Comparison of ENCODE assay signal across 27 cellular contexts in genomic region chr15:55960946-55961345, GRCh38.
"Had no signal": no experiment of that assay in that cellular context is flagged by ENCODE, and none has a peak within 500 bp of the region (broad histone marks: within the 10 kb centered on the region; RNA-seq: fewer than 3 reads in every experiment).

No MANE protein-coding gene starts in this region.

- FAIRE-seq: islet of Langerhans, kidney, pancreas, small intestine had no signal

- DNase-seq: hypothalamus; immature natural killer cell; kidney; left colon; left lung; lower lobe of right lung; mammary epithelial cell; mesenchymal stem cell; naive thymus-derived CD4-positive, alpha-beta T cell; nucleus accumbens; pancreas; psoas muscle; spleen; stimulated activated CD4-positive, alpha-beta T cell treated with anti-CD3 and anti-CD28 coated beads, Interleukin-4, amount 100 ng/mL, for 24 hours; stimulated activated naive CD4-positive, alpha-beta T cell; tibial artery; uterus had no signal

- H3K27ac Mint-ChIP-seq: immature natural killer cell; naive thymus-derived CD4-positive, alpha-beta T cell; natural killer cell treated with Interleukin-12 subunit alpha and Interleukin-12 subunit beta and Interleukin-15 and Interleukin-18, amount 100 ng/mL, for 72 hours; stimulated activated effector memory CD8-positive, alpha-beta T cell treated with anti-CD3 and anti-CD28 coated beads, Interleukin-12 subunit alpha, Interleukin-12 subunit beta, amount 100 ng/mL, for 72 hours; stimulated activated naive CD8-positive, alpha-beta T cell treated with anti-CD3 and anti-CD28 coated beads, Interleukin-15, Interleukin-2, amounts not matched to agents 100 ng/mL and 50 ng/mL, for 24 hours; type B pancreatic cell had no signal

- H3K4me3 ChIP-seq: left lung, lower lobe of right lung, pancreas, psoas muscle, right atrium auricular region, spleen, suprapubic skin, thoracic aorta, tibial artery, uterus had no signal

- H3K36me3 ChIP-seq: left lung, lower lobe of right lung, pancreas, right atrium auricular region, thoracic aorta, uterus had no signal

- H3K27me3 ChIP-seq: left lung, pancreas, right atrium auricular region, spleen, suprapubic skin, tibial artery, uterus had no signal

- H3K4me1 Mint-ChIP-seq: stimulated activated effector memory CD8-positive, alpha-beta T cell treated with anti-CD3 and anti-CD28 coated beads, Interleukin-12 subunit alpha, Interleukin-12 subunit beta, amount 100 ng/mL, for 72 hours had no signal

- H3K9me3 Mint-ChIP-seq: natural killer cell treated with Interleukin-12 subunit alpha and Interleukin-12 subunit beta and Interleukin-15 and Interleukin-18, amount 100 ng/mL, for 72 hours; stimulated activated effector memory CD8-positive, alpha-beta T cell treated with anti-CD3 and anti-CD28 coated beads, Interleukin-12 subunit alpha, Interleukin-12 subunit beta, amount 100 ng/mL, for 72 hours; stimulated activated naive CD8-positive, alpha-beta T cell treated with anti-CD3 and anti-CD28 coated beads, Interleukin-15, Interleukin-2, amounts not matched to agents 100 ng/mL and 50 ng/mL, for 24 hours; type B pancreatic cell had no signal

- H3K27me3 Mint-ChIP-seq: naive thymus-derived CD4-positive, alpha-beta T cell; natural killer cell treated with Interleukin-12 subunit alpha and Interleukin-12 subunit beta and Interleukin-15 and Interleukin-18, amount 100 ng/mL, for 72 hours; stimulated activated naive CD8-positive, alpha-beta T cell treated with anti-CD3 and anti-CD28 coated beads, Interleukin-15, Interleukin-2, amounts not matched to agents 100 ng/mL and 50 ng/mL, for 24 hours; type B pancreatic cell had no signal

- ATAC-seq: left colon; left lung; lower lobe of right lung; naive thymus-derived CD4-positive, alpha-beta T cell; natural killer cell treated with Interleukin-12 subunit alpha and Interleukin-12 subunit beta and Interleukin-15 and Interleukin-18, amount 100 ng/mL, for 72 hours; pancreas; psoas muscle; sciatic nerve; stimulated activated effector memory CD8-positive, alpha-beta T cell treated with anti-CD3 and anti-CD28 coated beads, Interleukin-12 subunit alpha, Interleukin-12 subunit beta, amount 100 ng/mL, for 72 hours had no signal

- H3K9me3 ChIP-seq: left lung, lower lobe of right lung, pancreas, psoas muscle, right atrium auricular region, spleen, suprapubic skin, thoracic aorta, tibial artery, uterus had no signal

- H3K27ac ChIP-seq: left lung, lower lobe of right lung, pancreas, psoas muscle, right atrium auricular region, spleen, suprapubic skin, thoracic aorta, tibial artery, uterus had no signal

- H3K4me1 ChIP-seq: left lung, lower lobe of right lung, pancreas, psoas muscle, right atrium auricular region, spleen, suprapubic skin, tibial artery, uterus had no signal

- H3K4me3 Mint-ChIP-seq: immature natural killer cell; naive thymus-derived CD4-positive, alpha-beta T cell; natural killer cell treated with Interleukin-12 subunit alpha and Interleukin-12 subunit beta and Interleukin-15 and Interleukin-18, amount 100 ng/mL, for 72 hours; stimulated activated effector memory CD8-positive, alpha-beta T cell treated with anti-CD3 and anti-CD28 coated beads, Interleukin-12 subunit alpha, Interleukin-12 subunit beta, amount 100 ng/mL, for 72 hours; stimulated activated naive CD8-positive, alpha-beta T cell treated with anti-CD3 and anti-CD28 coated beads, Interleukin-15, Interleukin-2, amounts not matched to agents 100 ng/mL and 50 ng/mL, for 24 hours; type B pancreatic cell had no signal
